ENCODE assay signal across 1 cellular context in genomic region chr11:95137299-95137698, GRCh38.
TF ChIP-seq lines count a peak whose summit lies in the region.

No MANE protein-coding gene starts in this region.

TF ChIP-seq in endothelial cell of umbilical vein, 7 proteins besides CTCF, POLR2A, EP300 and RAD21:
- TF ChIP-seq EZH2 (IDR thresholded peaks at IDR 0.05; ENCODE audit: borderline replicate concordance, low read depth, low read length, severe bottlenecking) = no peak
- no peak for TF ChIP-seq POLR2AphosphoS5 (IDR thresholded peaks at IDR 0.05; ENCODE audit: insufficient read depth, low read depth, low read length)
- TF ChIP-seq GATA2 (IDR thresholded peaks at IDR 0.05; ENCODE audit: insufficient read depth, insufficient read length, low read depth, low read length) = no peak
- no peak for TF ChIP-seq JUN (IDR thresholded peaks at IDR 0.05; ENCODE audit: borderline replicate concordance, insufficient read depth, insufficient read length, low read depth)
- TF ChIP-seq MYC (IDR thresholded peaks at IDR 0.05; ENCODE audit: low read depth, low read length) = no peak
- TF ChIP-seq MAX (IDR thresholded peaks at IDR 0.05; ENCODE audit: insufficient read depth, insufficient read length) = no peak
- no peak for TF ChIP-seq FOS (IDR thresholded peaks at IDR 0.05; ENCODE audit: borderline replicate concordance, insufficient read depth, low read length)
